In genomic region chr5:160480652-160481051, GRCh38 we compare ENCODE assay signal across 1 cellular context.
TF ChIP-seq lines count a peak whose summit lies in the region.

No MANE protein-coding gene starts in this region.

TF ChIP-seq in HepG2, 621 proteins besides CTCF, POLR2A, EP300 and RAD21 (continued from another document):
- TF ChIP-seq ZNF687 (CRISPR knock-in tag; IDR thresholded peaks at IDR 0.05) (no peak), MYC (CRISPR knock-in tag; IDR thresholded peaks at IDR 0.05; ENCODE audit: borderline replicate concordance) (no peak), HOMEZ (CRISPR knock-in tag; IDR thresholded peaks at IDR 0.05; ENCODE audit: low read depth) (no peak), NR2F1 (CRISPR knock-in tag; IDR thresholded peaks at IDR 0.05) (peak in 1 of 2 experiments; percentile 35; a peak in 1 of 4 replicates), ZNF383 (CRISPR knock-in tag; IDR thresholded peaks at IDR 0.05; ENCODE audit: borderline replicate concordance) (no peak), KDM5A (IDR thresholded peaks at IDR 0.05; ENCODE audit: borderline replicate concordance, low read length) (no peak), MXD1 (CRISPR knock-in tag; IDR thresholded peaks at IDR 0.05) (no peak), MIXL1 (CRISPR knock-in tag; IDR thresholded peaks at IDR 0.05) (peak; percentile 55; the same call in 1 of the 2 replicates), SOX13 (IDR thresholded peaks at IDR 0.05) (no peak), SOX13 (CRISPR knock-in tag; conservative IDR thresholded peaks at IDR 0.05 in 1 of 2, IDR thresholded peaks at IDR 0.05 in 1 of 2) (peak in 1 of 2 experiments; percentile 40; a peak in 1 of 4 replicates), GABPB1 (CRISPR knock-in tag; IDR thresholded peaks at IDR 0.05) (no peak), TBP (CRISPR knock-in tag; IDR thresholded peaks at IDR 0.05) (no peak), HDAC1 (CRISPR knock-in tag; IDR thresholded peaks at IDR 0.05) (peak; percentile 33; the same call in 1 of the 2 replicates), TAF15 (IDR thresholded peaks at IDR 0.05; ENCODE audit: low read depth, low read length, poor library complexity, severe bottlenecking) (no peak), FUBP1 (CRISPR knock-in tag; IDR thresholded peaks at IDR 0.05; ENCODE audit: borderline replicate concordance) (no peak), ZBTB4 (CRISPR knock-in tag; IDR thresholded peaks at IDR 0.05; ENCODE audit: borderline replicate concordance) (no peak), FOXA1 (IDR thresholded peaks at IDR 0.05) (no peak), FOXA1 (CRISPR knock-in tag; IDR thresholded peaks at IDR 0.05) (0 out of 2 replicates have a peak, but pooled peaks have one; percentile 20)
